ENCODE assay signal across 20 cellular contexts in the genomic region with DNA sequence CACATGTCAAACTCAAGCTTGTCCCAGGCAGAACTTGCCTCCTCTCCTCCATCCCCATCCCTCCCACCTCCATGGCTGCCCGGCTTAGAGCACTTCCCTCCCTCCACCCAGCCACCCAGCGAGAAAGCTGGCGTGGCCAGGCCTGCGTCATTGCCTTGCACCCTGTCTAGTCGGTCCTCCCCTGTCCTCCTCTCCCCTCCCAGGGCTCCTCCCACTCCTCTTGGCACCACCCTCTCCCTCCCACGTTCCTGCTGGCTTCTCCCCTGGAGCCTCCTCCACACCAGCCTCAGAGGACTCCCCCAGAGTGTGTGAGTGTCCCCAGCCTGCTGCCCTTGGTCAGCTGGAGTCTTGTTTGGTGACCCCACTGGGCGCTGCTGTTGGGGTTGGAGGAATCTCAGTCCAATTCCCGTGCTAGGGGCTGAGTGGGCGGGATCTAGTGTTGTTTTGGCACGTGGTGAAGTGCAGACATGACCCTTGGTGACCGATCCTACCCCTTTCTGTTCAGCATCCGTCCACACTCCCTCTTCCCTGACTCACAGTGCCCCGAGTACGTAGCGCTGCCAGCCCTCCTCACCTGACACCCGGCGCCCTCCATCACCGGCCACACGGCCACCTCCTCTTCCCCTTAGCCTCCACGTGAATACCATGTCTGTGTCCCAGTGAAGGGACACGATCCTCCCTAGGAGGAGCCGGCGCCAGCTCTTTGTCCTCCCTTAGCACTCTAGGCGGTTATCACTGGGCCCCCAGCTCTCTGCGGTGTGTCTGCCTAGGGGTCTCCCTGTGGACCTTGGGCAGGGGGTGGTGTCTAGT. TPM values are rescaled to one million over a fixed set of nuclear protein-coding genes. Genes with fewer than 3 reads are reported as not detected.
DNase-seq lines count a peak whose midpoint lies in the region; ATAC-seq and TF ChIP-seq lines count a peak whose summit lies in the region.
"Had no signal": no experiment of that assay in that cellular context is flagged by ENCODE, and none has a peak within 500 bp of the region (broad histone marks: within the 10 kb centered on the region; RNA-seq: fewer than 3 reads in every experiment).

No MANE protein-coding gene starts in this region.

- H3K36me3 Mint-ChIP-seq in CD4-positive, alpha-beta T cell (ENCODE audit: low read depth) = no peaks in the 10 kb centered on the region

- no peaks in the 10 kb centered on the region for H3K4me1 Mint-ChIP-seq in CD4-positive, alpha-beta T cell (ENCODE audit: low read depth)
- H3K4me1 Mint-ChIP-seq: activated CD4-positive, alpha-beta memory T cell treated with anti-CD3 and anti-CD28 coated beads, Interleukin-2, amount 10 ng/mL, durations not matched to agents 7 days and 5 days had no signal

- H3K9me3 Mint-ChIP-seq in CD4-positive, alpha-beta T cell = no peaks in the 10 kb centered on the region
- H3K9me3 Mint-ChIP-seq: activated CD4-positive, alpha-beta memory T cell treated with anti-CD3 and anti-CD28 coated beads, Interleukin-2, amount 10 ng/mL, durations not matched to agents 7 days and 5 days; stimulated activated memory B cell treated with anti-CD40 and anti-IgM and Interleukin-4, amounts not matched to agents 10 μg/mL and 1 μg/mL and 100 μg/mL, for 72 hours had no signal

- H3K27ac Mint-ChIP-seq in CD4-positive, alpha-beta T cell = no peak overlapping the region
- H3K27ac Mint-ChIP-seq: activated CD4-positive, alpha-beta memory T cell treated with anti-CD3 and anti-CD28 coated beads, Interleukin-2, amount 10 ng/mL, durations not matched to agents 7 days and 5 days; stimulated activated memory B cell treated with anti-CD40 and anti-IgM and Interleukin-4, amounts not matched to agents 10 μg/mL and 1 μg/mL and 100 μg/mL, for 72 hours had no signal

- no peaks in the 10 kb centered on the region for H3K27me3 Mint-ChIP-seq in CD4-positive, alpha-beta T cell
- H3K27me3 Mint-ChIP-seq: activated CD4-positive, alpha-beta memory T cell treated with anti-CD3 and anti-CD28 coated beads, Interleukin-2, amount 10 ng/mL, durations not matched to agents 7 days and 5 days had no signal

- H3K4me3 Mint-ChIP-seq in CD4-positive, alpha-beta T cell = no peak overlapping the region
- H3K4me3 Mint-ChIP-seq: activated CD4-positive, alpha-beta memory T cell treated with anti-CD3 and anti-CD28 coated beads, Interleukin-2, amount 10 ng/mL, durations not matched to agents 7 days and 5 days; stimulated activated memory B cell treated with anti-CD40 and anti-IgM and Interleukin-4, amounts not matched to agents 10 μg/mL and 1 μg/mL and 100 μg/mL, for 72 hours had no signal

- no peak overlapping the region for H3K27ac ChIP-seq in CD4-positive, alpha-beta T cell (ENCODE audit: low read depth, low read length)

- H3K4me3 ChIP-seq in choroid plexus epithelial cell (ENCODE audit: low read depth, low read length) = no peak overlapping the region

- intact Hi-C loops in CD4-positive, alpha-beta T cell (cut with DNase I, micrococcal nuclease) = no loop called here

- peak; percentile 31 for ATAC-seq in left lobe of liver
- no peak for ATAC-seq in CD4-positive, alpha-beta T cell (ENCODE audit: poor library complexity)
- no peak for ATAC-seq in GM18498 (IDR thresholded peaks at IDR 0.05; ENCODE audit: unreplicated experiment)
- ATAC-seq: Panc1; stimulated activated memory B cell treated with anti-CD40 and anti-IgM and Interleukin-4, amounts not matched to agents 10 μg/mL and 1 μg/mL and 100 μg/mL, for 72 hours had no signal

- TF ChIP-seq CTCF in choroid plexus epithelial cell (conservative IDR thresholded peaks at IDR 0.05; ENCODE audit: low read depth, low read length) = no peak
- no peak for TF ChIP-seq CTCF in CD4-positive, alpha-beta T cell (IDR thresholded peaks at IDR 0.05)

- H3K27me3 ChIP-seq in CD4-positive, alpha-beta T cell (ENCODE audit: control insufficient read depth, insufficient read depth, low read length) = no peaks in the 10 kb centered on the region

- DNase-seq in AG20443 (ENCODE audit: low spot score) (peak; percentile 53), HT1080 (ENCODE audit: low read depth) (peak; percentile 14), choroid plexus epithelial cell (ENCODE audit: low read depth) (peak; percentile 27), left lobe of liver (ENCODE audit: low spot score) (no peak), germinal center (ENCODE audit: low spot score) (no peak), Ammon's horn (ENCODE audit: low spot score) (no peak)
- DNase-seq in CD4-positive, alpha-beta T cell = no peak
- DNase-seq: activated CD4-positive, alpha-beta memory T cell treated with anti-CD3 and anti-CD28 coated beads, Interleukin-2, amount 10 ng/mL, durations not matched to agents 7 days and 5 days; activated gamma-delta T cell treated with Interleukin-2 at 50 U/mL for 16 hours; AML-193; GOT3; NCI-H1092 treated with DMSO at 0.1 percent for 48 hours; NCI-H446; stimulated activated CD4-positive, alpha-beta T cell treated with anti-CD3 and anti-CD28 coated beads, Interleukin-4, amount 100 ng/mL, for 1 hour; T-helper 2 cell had no signal

- CTCF ChIA-PET in CD4-positive, alpha-beta T cell (lab: Charles Lee) = no interaction called here

- POLR2A ChIA-PET in CD4-positive, alpha-beta T cell (lab: Charles Lee) = no interaction called here

- no peaks in the 10 kb centered on the region for H3K9me3 ChIP-seq in CD4-positive, alpha-beta T cell (ENCODE audit: control insufficient read depth, low read length)

RNA-seq across cellular contexts. Expression of gene ATP6V1C2, which starts 41.4 kb away (rescaled TPM):
- 0.03 TPM in 1 of 2 replicates, not detected in the other for total RNA-seq in HT1080 (2014; rRNA removed; shearing (Covaris generic))
- polyA plus RNA-seq in HT1080 (2015; cell fraction: cytosol; rRNA removed) = 0.15 and 0.37 TPM in 2 replicates
- 0.17 and 0.30 TPM in 2 replicates for polyA plus RNA-seq in HT1080 (2015; cell fraction: nucleus; rRNA removed)
- 0.10 TPM for total RNA-seq in left lobe of liver
- not detected for total RNA-seq in CD4-positive, alpha-beta T cell
- total RNA-seq: activated CD4-positive, alpha-beta memory T cell treated with anti-CD3 and anti-CD28 coated beads, Interleukin-2, amount 10 ng/mL, durations not matched to agents 7 days and 5 days; HT-29; mononuclear cell had no signal

RNA-seq across cellular contexts. Expression of gene PDIA6, which starts 49.7 kb away (rescaled TPM):
- total RNA-seq in HT1080 (2014; rRNA removed; shearing (Covaris generic)) = 262 and 287 TPM in 2 replicates
- 364 and 382 TPM in 2 replicates for polyA plus RNA-seq in HT1080 (2015; cell fraction: cytosol; rRNA removed)
- polyA plus RNA-seq in HT1080 (2015; cell fraction: nucleus; rRNA removed) = 403 and 466 TPM in 2 replicates
- 225 TPM for total RNA-seq in left lobe of liver
- total RNA-seq in CD4-positive, alpha-beta T cell = 10 to 100 TPM; 25.5 to 26.3 TPM

Comparison
In these comparisons a context has a peak if more than half of its experiments do, and no peak if none do; other contexts are left out.
1. DNase-seq: peak in AG20443 (single experiment), HT1080 (single experiment) and choroid plexus epithelial cell (single experiment); none in left lobe of liver (single experiment), germinal center (single experiment), Ammon's horn (single experiment) and CD4-positive, alpha-beta T cell (0 of 10).